26 cellular contexts compared by ENCODE assay signal in genomic region chr4:69878250-69878649, GRCh38. TPM values are rescaled to one million over a fixed set of nuclear protein-coding genes. Genes with fewer than 3 reads are reported as not detected.
DNase-seq lines count a peak whose midpoint lies in the region; ATAC-seq and TF ChIP-seq lines count a peak whose summit lies in the region.
"Had no signal": no experiment of that assay in that cellular context is flagged by ENCODE, and none has a peak within 500 bp of the region (broad histone marks: within the 10 kb centered on the region; RNA-seq: fewer than 3 reads in every experiment).

No MANE protein-coding gene starts in this region.

- no peak for ATAC-seq in gastroesophageal sphincter
- ATAC-seq in HG03135 (IDR thresholded peaks at IDR 0.05; ENCODE audit: unreplicated experiment), result no peak
- ATAC-seq: A549, GM12878 had no signal

- TF ChIP-seq CTCF in choroid plexus epithelial cell (conservative IDR thresholded peaks at IDR 0.05; ENCODE audit: low read depth, low read length) (no peak), neural crest cell (conservative IDR thresholded peaks at IDR 0.05) (no peak), gastroesophageal sphincter (IDR thresholded peaks at IDR 0.05) (no peak), ovary (IDR thresholded peaks at IDR 0.05) (no peak)

- H3K27ac Mint-ChIP-seq in neural crest cell (ENCODE audit: unreplicated experiment), result peak overlapping the region; percentile 21
- H3K27ac Mint-ChIP-seq: CD4-positive, alpha-beta T cell; CD8-positive, alpha-beta memory T cell had no signal

- H3K9me3 Mint-ChIP-seq in neural crest cell, result no peaks in the 10 kb centered on the region
- H3K9me3 Mint-ChIP-seq: CD4-positive, alpha-beta T cell had no signal

- H3K4me3 ChIP-seq in choroid plexus epithelial cell (ENCODE audit: low read depth, low read length) (no peak overlapping the region), gastroesophageal sphincter (no peak overlapping the region), ovary (no peak overlapping the region)
- H3K4me3 ChIP-seq: A549; BLaER1 treated with 17β-estradiol and CSF1 and Interleukin-3, amounts not matched to agents 10 nM and 100 nM; GM12878; GM23248 had no signal

- no peak overlapping the region for H3K4me3 Mint-ChIP-seq in neural crest cell
- H3K4me3 Mint-ChIP-seq: CD14-positive monocyte; CD4-positive, alpha-beta T cell; CD8-positive, alpha-beta memory T cell had no signal

- no peak for TF ChIP-seq POLR2A in gastroesophageal sphincter (IDR thresholded peaks at IDR 0.05)
- TF ChIP-seq POLR2A in ovary (IDR thresholded peaks at IDR 0.05), result no peak

- TF ChIP-seq EP300 in gastroesophageal sphincter (IDR thresholded peaks at IDR 0.05) (no peak), ovary (IDR thresholded peaks at IDR 0.05) (no peak)

- H3K36me3 ChIP-seq in gastroesophageal sphincter (no peaks in the 10 kb centered on the region), ovary (no peaks in the 10 kb centered on the region)
- H3K36me3 ChIP-seq: BE2C; BLaER1 treated with 17β-estradiol and CSF1 and Interleukin-3, amounts not matched to agents 10 nM and 100 nM had no signal

- peaks cover 19% of the 10 kb centered on the region for H3K27me3 Mint-ChIP-seq in neural crest cell (ENCODE audit: low read depth)
- H3K27me3 Mint-ChIP-seq: CD8-positive, alpha-beta memory T cell had no signal

- H3K4me1 ChIP-seq in gastroesophageal sphincter (no peaks in the 10 kb centered on the region), ovary (ENCODE audit: insufficient read depth) (no peaks in the 10 kb centered on the region)
- H3K4me1 ChIP-seq: A549, BE2C had no signal

- H3K9me3 ChIP-seq in gastroesophageal sphincter (no peaks in the 10 kb centered on the region), ovary (no peaks in the 10 kb centered on the region)
- H3K9me3 ChIP-seq: A549, BE2C had no signal

- H3K27ac ChIP-seq in gastroesophageal sphincter (no peak overlapping the region), ovary (no peak overlapping the region)
- H3K27ac ChIP-seq: A549; BLaER1 treated with 17β-estradiol and CSF1 and Interleukin-3, amounts not matched to agents 10 nM and 100 nM; GM23248 had no signal

- H3K27me3 ChIP-seq in gastroesophageal sphincter, result no peaks in the 10 kb centered on the region
- H3K27me3 ChIP-seq in ovary, result no peaks in the 10 kb centered on the region
- H3K27me3 ChIP-seq: BE2C; BLaER1 treated with 17β-estradiol and CSF1 and Interleukin-3, amounts not matched to agents 10 nM and 100 nM had no signal

- WGBS in gastroesophageal sphincter (ENCODE audit: low coverage in 1 of 2), 2 donors, result 53 to 60% methylated on average over 2 of the region's 2 CpGs
- WGBS in ovary, 3 donors, result 27 to 33% (median 31%) methylated on average over 2 of the region's 2 CpGs

- intact Hi-C loops in ovary (cut with DNase I), result no loop called here

- no peaks in the 10 kb centered on the region for H3K36me3 Mint-ChIP-seq in neural crest cell (ENCODE audit: low read depth)
- H3K36me3 Mint-ChIP-seq: CD14-positive monocyte; CD8-positive, alpha-beta memory T cell had no signal

- H3K4me1 Mint-ChIP-seq in neural crest cell, result no peaks in the 10 kb centered on the region
- H3K4me1 Mint-ChIP-seq: CD8-positive, alpha-beta memory T cell had no signal

- DNase-seq in NCI-H226 (peak; percentile 56), choroid plexus epithelial cell (ENCODE audit: low read depth) (peak; percentile 57), kidney glomerular epithelial cell (lab: John Stamatoyannopoulos, UW) (peak; percentile 3), neural crest cell (ENCODE audit: low read depth, low spot score) (no peak), NCI-H187 treated with DMSO at 0.1 percent for 48 hours (lab: John Stamatoyannopoulos, UW) (no peak), ovary (no peak)
- DNase-seq: 8988T; ACHN; AML-193; BE2C; CD4-positive, alpha-beta T cell; CD8-positive, alpha-beta memory T cell; DMS 273 treated with DMSO at 0.1 percent for 48 hours; DMS79; EL; GDM1; GM23248; H7; HCEC 1CT had no signal

RNA-seq across cellular contexts. Expression of gene SULT1E1, which starts 18.3 kb away (rescaled TPM):
- not detected in 2 replicates for total RNA-seq in neural crest cell
- total RNA-seq in gastroesophageal sphincter, result not detected
- total RNA-seq in ovary, result under 1 TPM in 5 of 7 donors, not detected in 2; 0.12 to 0.65 (median 0.25) TPM
- under 1 TPM in 1 of 2 donors, not detected in 1; 0.17 TPM for polyA plus RNA-seq in ovary
- total RNA-seq: CD4-positive, alpha-beta T cell; CD8-positive, alpha-beta memory T cell; GM12878; GM23248; H1; H7 had no signal
- polyA plus RNA-seq: CD14-positive monocyte; CD8-positive, alpha-beta memory T cell; GM12878; GM23248; H1 had no signal

RNA-seq across cellular contexts. Expression of gene CSN1S1, which starts 52.6 kb away (rescaled TPM):
- total RNA-seq in neural crest cell, result not detected in 2 replicates
- not detected for total RNA-seq in gastroesophageal sphincter
- not detected for total RNA-seq in ovary
- not detected for polyA plus RNA-seq in ovary
- total RNA-seq: CD4-positive, alpha-beta T cell; CD8-positive, alpha-beta memory T cell; GM12878; GM23248; H1; H7 had no signal
- polyA plus RNA-seq: A549; CD14-positive monocyte; CD8-positive, alpha-beta memory T cell; GM12878; GM23248; H1 had no signal

Comparison
In these comparisons a context has a peak if more than half of its experiments do, and no peak if none do; other contexts are left out.
1. DNase-seq: peak in NCI-H226 (single experiment), choroid plexus epithelial cell (single experiment) and kidney glomerular epithelial cell (single experiment); none in neural crest cell (single experiment), NCI-H187 treated with DMSO at 0.1 percent for 48 hours (single experiment) and ovary (0 of 5).